In the genomic region with DNA sequence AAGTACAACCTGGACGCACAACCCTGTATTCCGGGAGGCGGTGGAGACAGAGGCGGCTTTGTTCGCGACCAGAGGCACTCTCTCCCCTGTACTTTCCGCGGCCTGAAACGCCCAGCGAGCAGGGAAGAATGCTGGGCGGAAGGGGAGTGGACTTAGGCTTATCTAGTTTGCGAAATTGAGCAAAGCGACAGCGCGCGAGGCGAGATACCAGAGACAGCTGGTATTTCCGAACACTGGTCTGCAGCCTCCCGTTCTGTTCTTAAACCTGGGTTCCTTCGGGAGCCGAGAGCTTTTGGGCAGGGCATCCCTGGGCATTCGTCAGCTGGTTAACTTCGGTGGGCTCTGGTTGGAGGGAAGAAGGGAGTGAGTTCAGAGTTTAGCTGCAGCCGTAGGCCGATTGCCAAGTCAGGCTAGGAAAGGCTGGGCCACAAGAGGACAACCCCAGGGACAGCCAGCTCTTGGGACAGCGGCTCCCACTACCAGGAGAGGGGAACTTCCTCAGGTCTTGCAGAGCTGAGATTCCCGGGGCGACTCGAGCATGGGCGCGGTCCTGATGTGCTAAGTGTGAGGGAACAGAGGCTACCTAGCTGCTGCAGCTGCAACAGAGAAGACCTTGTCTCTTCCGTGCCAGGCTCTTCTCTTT, we compare ENCODE assay signal across 10 cellular contexts. TPM values are rescaled to one million over a fixed set of nuclear protein-coding genes. Genes with fewer than 3 reads are reported as not detected.
DNase-seq lines count a peak whose midpoint lies in the region; ATAC-seq, FAIRE-seq and TF ChIP-seq lines count a peak whose summit lies in the region.
"Had no signal": no experiment of that assay in that cellular context is flagged by ENCODE, and none has a peak within 500 bp of the region (broad histone marks: within the 10 kb centered on the region; RNA-seq: fewer than 3 reads in every experiment).

No MANE protein-coding gene starts in this region.

- H3K27ac ChIP-seq in astrocyte (ENCODE audit: low read depth, low read length) (no peak overlapping the region), esophagus squamous epithelium (no peak overlapping the region)
- H3K27ac ChIP-seq in effector memory CD4-positive, alpha-beta T cell (ENCODE audit: insufficient read depth, low read length, poor library complexity, severe bottlenecking), result no peak overlapping the region

- H3K79me2 ChIP-seq in astrocyte (ENCODE audit: insufficient read depth, low read length), result no peaks in the 10 kb centered on the region

- no peak for FAIRE-seq in astrocyte (lab: Jason Lieb, UNC)

- no peak for ATAC-seq in naive thymus-derived CD8-positive, alpha-beta T cell

- H3K4me3 ChIP-seq in astrocyte (ENCODE audit: insufficient read depth, low read depth, low read length) (no peak overlapping the region), esophagus squamous epithelium (no peak overlapping the region)
- no peak overlapping the region for H3K4me3 ChIP-seq in effector memory CD4-positive, alpha-beta T cell (ENCODE audit: insufficient read depth, low read depth, low read length, poor library complexity, severe bottlenecking)

- 6 to 7% methylated on average over 21 to 23 of the region's 32 CpGs for WGBS in esophagus squamous epithelium, 2 donors

- intact Hi-C loops in esophagus squamous epithelium (cut with DNase I), result loop anchor here (10.0 kb wide), 1 partner anchor 225 kb away; no protein-coding TSS in a partner anchor

- peak; percentile 68 for DNase-seq in Daoy (ENCODE audit: low read depth)
- DNase-seq in astrocyte (ENCODE audit: low read depth), result no peak
- peak in 1 of 10 donors; percentile 37 for DNase-seq in naive thymus-derived CD8-positive, alpha-beta T cell
- DNase-seq in esophagus squamous epithelium (lab: John Stamatoyannopoulos, UW), result no peak
- no peak for DNase-seq in GDM1 (lab: John Stamatoyannopoulos, UW)
- no peak for DNase-seq in effector memory CD4-positive, alpha-beta T cell
- no peak for DNase-seq in ureter (ENCODE audit: low spot score)
- DNase-seq: NCI-H446 had no signal

- H3K27ac Mint-ChIP-seq in IgD-negative memory B cell, result peak overlapping the region; percentile 49 to 91 (median 90)
- peak overlapping the region; percentile 80 for H3K27ac Mint-ChIP-seq in astrocyte (ENCODE audit: unreplicated experiment)
- no peak overlapping the region for H3K27ac Mint-ChIP-seq in naive thymus-derived CD8-positive, alpha-beta T cell

- H3K4me1 Mint-ChIP-seq in IgD-negative memory B cell (peaks cover 2 to 19% (median 7%) of the 10 kb centered on the region in 3 donors), astrocyte (ENCODE audit: low read depth, unreplicated experiment) (peaks cover 3% of the 10 kb centered on the region)
- H3K4me1 Mint-ChIP-seq in naive thymus-derived CD8-positive, alpha-beta T cell, result peaks cover 22 to 67% (median 59%) of the 10 kb centered on the region in 4 donors

- H3K4me2 ChIP-seq in astrocyte (ENCODE audit: low read length), result no peak overlapping the region

- H3K27me3 Mint-ChIP-seq in IgD-negative memory B cell, result peaks cover 74% of the 10 kb centered on the region
- H3K27me3 Mint-ChIP-seq in astrocyte (ENCODE audit: low read depth, unreplicated experiment), result peaks cover 73% of the 10 kb centered on the region
- peaks cover 51 to 88% (median 63%) of the 10 kb centered on the region in 5 donors for H3K27me3 Mint-ChIP-seq in naive thymus-derived CD8-positive, alpha-beta T cell

- H2AFZ ChIP-seq in astrocyte (ENCODE audit: low read depth, low read length), result no peak overlapping the region

- H4K20me1 ChIP-seq in astrocyte (ENCODE audit: insufficient read depth, low read length), result peaks cover 29% of the 10 kb centered on the region

- H3K9me3 Mint-ChIP-seq in IgD-negative memory B cell (peaks cover 0 to 5% (median 0%) of the 10 kb centered on the region in 3 donors), astrocyte (ENCODE audit: unreplicated experiment) (peaks cover 18% of the 10 kb centered on the region)
- H3K9me3 Mint-ChIP-seq in naive thymus-derived CD8-positive, alpha-beta T cell, result peaks cover 0 to 4% (median 0%) of the 10 kb centered on the region in 9 donors

- H3K4me1 ChIP-seq in astrocyte (ENCODE audit: insufficient read depth, low read length) (no peaks in the 10 kb centered on the region), esophagus squamous epithelium (peaks cover 36 to 70% (median 41%) of the 10 kb centered on the region in 3 donors)
- H3K4me1 ChIP-seq in effector memory CD4-positive, alpha-beta T cell (ENCODE audit: control insufficient read depth, insufficient read depth, low read length, poor library complexity, severe bottlenecking), result peaks cover 61% of the 10 kb centered on the region

- peaks cover 2% of the 10 kb centered on the region for H3K36me3 Mint-ChIP-seq in IgD-negative memory B cell
- H3K36me3 Mint-ChIP-seq in astrocyte (ENCODE audit: low read depth, unreplicated experiment), result peaks cover 2% of the 10 kb centered on the region
- H3K36me3 Mint-ChIP-seq in naive thymus-derived CD8-positive, alpha-beta T cell, result peaks cover 0 to 2% (median 0%) of the 10 kb centered on the region in 3 donors

- peaks cover 92% of the 10 kb centered on the region for H3K27me3 ChIP-seq in astrocyte (ENCODE audit: insufficient read depth, low read length)
- H3K27me3 ChIP-seq in esophagus squamous epithelium, result peaks cover 63 to 100% (median 86%) of the 10 kb centered on the region in 4 donors
- peaks cover 90% of the 10 kb centered on the region for H3K27me3 ChIP-seq in effector memory CD4-positive, alpha-beta T cell (replicated peaks; ENCODE audit: control insufficient read depth, insufficient read depth, low read length, poor library complexity, severe bottlenecking)

- no peak for TF ChIP-seq CTCF in astrocyte (IDR thresholded peaks at IDR 0.05; ENCODE audit: insufficient read depth, low read depth, low read length)
- no peak for TF ChIP-seq CTCF in esophagus squamous epithelium (IDR thresholded peaks at IDR 0.05)

- POLR2A ChIA-PET in naive thymus-derived CD8-positive, alpha-beta T cell (lab: Charles Lee), result no interaction called here

- H3K36me3 ChIP-seq in astrocyte (ENCODE audit: insufficient read depth, low read length) (no peaks in the 10 kb centered on the region), esophagus squamous epithelium (no peaks in the 10 kb centered on the region)
- no peaks in the 10 kb centered on the region for H3K36me3 ChIP-seq in effector memory CD4-positive, alpha-beta T cell (ENCODE audit: control insufficient read depth, insufficient read depth, low read length)

- peak overlapping the region in 2 of 4 donors; percentile 42 to 52 for H3K4me3 Mint-ChIP-seq in IgD-negative memory B cell
- H3K4me3 Mint-ChIP-seq in astrocyte (ENCODE audit: unreplicated experiment), result no peak overlapping the region
- H3K4me3 Mint-ChIP-seq in naive thymus-derived CD8-positive, alpha-beta T cell, result peak overlapping the region in 8 of 10 donors; percentile 4 to 67 (median 18)

- H3K9me3 ChIP-seq in astrocyte (ENCODE audit: insufficient read depth, low read depth, low read length) (peaks cover 4% of the 10 kb centered on the region), esophagus squamous epithelium (no peaks in the 10 kb centered on the region)
- H3K9me3 ChIP-seq in effector memory CD4-positive, alpha-beta T cell (ENCODE audit: control insufficient read depth, low read length), result no peaks in the 10 kb centered on the region

- no peak overlapping the region for H3K9ac ChIP-seq in astrocyte (ENCODE audit: low read length)

- no peak for TF ChIP-seq POLR2A in esophagus squamous epithelium (IDR thresholded peaks at IDR 0.05)

RNA-seq across cellular contexts. Expression of gene HMX3, which starts 3.9 kb away (rescaled TPM):
- 1.1 and 3.3 TPM in 2 replicates for total RNA-seq in Daoy (2014; rRNA removed; shearing (Covaris generic))
- polyA plus RNA-seq in IgD-negative memory B cell, result not detected
- total RNA-seq in astrocyte, result not detected in 2 replicates
- not detected for total RNA-seq in naive thymus-derived CD8-positive, alpha-beta T cell
- not detected for polyA plus RNA-seq in naive thymus-derived CD8-positive, alpha-beta T cell
- total RNA-seq in esophagus squamous epithelium, result not detected
- not detected for total RNA-seq in ureter
- total RNA-seq: glomerular endothelial cell had no signal

RNA-seq across cellular contexts. Expression of gene HMX2, which starts 8.3 kb away (rescaled TPM):
- 1.1 and 1.3 TPM in 2 replicates for total RNA-seq in Daoy (2014; rRNA removed; shearing (Covaris generic))
- not detected for polyA plus RNA-seq in IgD-negative memory B cell
- not detected in 2 replicates for total RNA-seq in astrocyte
- total RNA-seq in naive thymus-derived CD8-positive, alpha-beta T cell, result not detected
- not detected for polyA plus RNA-seq in naive thymus-derived CD8-positive, alpha-beta T cell
- total RNA-seq in esophagus squamous epithelium, result not detected
- total RNA-seq in ureter, result not detected
- total RNA-seq: glomerular endothelial cell had no signal

RNA-seq across cellular contexts. Expression of gene BUB3, which starts 14.6 kb away (rescaled TPM):
- 381 and 482 TPM in 2 replicates for total RNA-seq in Daoy (2014; rRNA removed; shearing (Covaris generic))
- polyA plus RNA-seq in IgD-negative memory B cell, result 148 TPM
- total RNA-seq in astrocyte, result 79.7 and 81.7 TPM in 2 replicates
- 100 to 1,000 TPM; 170 to 173 TPM for total RNA-seq in naive thymus-derived CD8-positive, alpha-beta T cell
- polyA plus RNA-seq in naive thymus-derived CD8-positive, alpha-beta T cell, result 100 to 1,000 TPM; 217 to 247 (median 243) TPM
- 100 to 1,000 TPM in 2 of 4 donors, 10 to 100 TPM in 2; 84.3 to 121 (median 100) TPM for total RNA-seq in esophagus squamous epithelium
- total RNA-seq in ureter, result 72.5 TPM

Comparison
In these comparisons a context has a peak if more than half of its experiments do, and no peak if none do; other contexts are left out.
1. H3K27ac Mint-ChIP-seq: peak in IgD-negative memory B cell (3 of 3) and astrocyte (single experiment); none in naive thymus-derived CD8-positive, alpha-beta T cell (0 of 10).